ENCODE assay signal across 8 cellular contexts in the genomic region with DNA sequence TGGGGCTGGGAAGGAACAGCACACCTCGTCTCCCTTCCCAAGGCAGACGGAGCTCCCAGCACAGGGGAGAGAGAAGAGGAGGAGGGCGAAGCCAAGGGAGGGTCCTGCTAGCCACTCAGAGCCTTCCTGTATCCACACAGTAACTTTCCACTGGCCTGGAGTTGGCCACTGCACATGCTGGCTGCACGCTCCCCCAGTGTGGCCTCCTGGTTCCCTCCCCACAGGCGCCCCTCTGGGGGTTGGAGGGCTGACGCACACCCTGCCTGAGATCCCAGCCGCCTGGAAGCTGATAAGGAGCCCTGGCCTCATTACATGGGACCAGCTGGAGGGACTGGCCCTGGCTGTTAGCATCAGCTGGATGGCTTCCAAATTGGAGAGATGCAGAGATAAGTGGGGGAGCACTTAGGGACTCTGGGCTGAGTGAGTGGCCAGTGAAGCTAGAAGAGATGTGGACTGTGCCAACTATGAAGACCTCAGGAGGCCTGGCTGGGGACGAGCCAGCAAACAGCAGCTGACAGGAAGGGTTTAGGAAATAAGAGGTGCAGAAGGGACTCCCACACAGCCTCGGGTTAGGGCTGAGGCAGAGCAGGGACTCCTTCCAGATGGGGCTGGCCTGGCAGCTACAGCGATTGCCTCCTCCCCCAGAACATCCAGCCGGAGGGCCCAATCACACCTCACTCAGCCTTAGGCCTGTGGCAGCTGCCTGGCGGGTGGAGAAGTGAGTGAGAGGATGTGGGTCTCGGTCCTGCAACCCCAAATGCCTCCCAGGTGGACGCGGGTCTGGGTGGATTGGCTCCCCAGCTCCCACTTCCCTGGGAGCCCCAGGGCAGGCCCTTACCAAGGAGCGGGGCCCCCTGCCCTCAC. TPM values are rescaled to one million over a fixed set of nuclear protein-coding genes. Genes with fewer than 3 reads are reported as not detected.
DNase-seq lines count a peak whose midpoint lies in the region; FAIRE-seq and TF ChIP-seq lines count a peak whose summit lies in the region.

No MANE protein-coding gene starts in this region.

- H3K4me3 ChIP-seq in astrocyte of the spinal cord (ENCODE audit: low read depth, low read length): no peak overlapping the region

- TF ChIP-seq CTCF in astrocyte of the spinal cord (IDR thresholded peaks at IDR 0.05; ENCODE audit: low read depth, low read length): no peak

- FAIRE-seq in GM12892 (lab: Jason Lieb, UNC): no peak

- H3K27ac ChIP-seq in substantia nigra (ENCODE audit: low read depth, low read length, poor library complexity, severe bottlenecking): peak overlapping the region; percentile 62

- DNase-seq in DMS 273 (lab: John Stamatoyannopoulos, UW; ENCODE audit: unreplicated experiment): peak; percentile 99
- DNase-seq in NCI-H2029 treated with DMSO at 0.1 percent for 48 hours (lab: John Stamatoyannopoulos, UW): peak; percentile 81
- peak; percentile 82 for DNase-seq in astrocyte of the spinal cord (ENCODE audit: low read depth, low spot score)
- peak; percentile 98 for DNase-seq in islet precursor cell
- peak in 28 of 49 donors; percentile 23 to 91 (median 54) for DNase-seq in substantia nigra (lab: John Stamatoyannopoulos, UW)
- no peak for DNase-seq in GM12892 (ENCODE audit: insufficient read length)
- no peak for DNase-seq in T-helper 9 cell
- DNase-seq in activated naive CD4-positive, alpha-beta T cell treated with anti-CD3 and anti-CD28 coated beads, Interleukin-2, amount 50 U/mL, for 16 hours: no peak

- in situ Hi-C loops in astrocyte of the spinal cord (cut with HindIII; ENCODE audit: low sequenced_read_pairs): no loop called here

- no peak for TF ChIP-seq POLR2A in GM12892 (IDR thresholded peaks at IDR 0.05; ENCODE audit: low read depth, low read length)

RNA-seq across cellular contexts. Expression of a gene that starts 26.3 kb away (rescaled TPM):
- polyA plus RNA-seq in GM12892 (2012; ENCODE audit: missing spikeins): 3.9 TPM

RNA-seq across cellular contexts. Expression of a gene that starts 34.5 kb away (rescaled TPM):
- not detected for polyA plus RNA-seq in GM12892 (2012; ENCODE audit: missing spikeins)

RNA-seq across cellular contexts. Expression of a gene that starts 41.0 kb away (rescaled TPM):
- 2.5 TPM for polyA plus RNA-seq in GM12892 (2012; ENCODE audit: missing spikeins)

Comparison
In these comparisons a context has a peak if more than half of its experiments do, and no peak if none do; other contexts are left out.
1. DNase-seq: peak in DMS 273 (single experiment), NCI-H2029 treated with DMSO at 0.1 percent for 48 hours (single experiment), astrocyte of the spinal cord (single experiment), islet precursor cell (single experiment) and substantia nigra (28 of 49); none in GM12892 (single experiment), T-helper 9 cell (single experiment) and activated naive CD4-positive, alpha-beta T cell treated with anti-CD3 and anti-CD28 coated beads, Interleukin-2, amount 50 U/mL, for 16 hours (single experiment).